ENCODE assay signal across 8 cellular contexts in genomic region chrX:21840199-21840557, GRCh38. TPM values are rescaled to one million over a fixed set of nuclear protein-coding genes. Genes with fewer than 3 reads are reported as not detected.
DNase-seq lines count a peak whose midpoint lies in the region; FAIRE-seq and TF ChIP-seq lines count a peak whose summit lies in the region.

No MANE protein-coding gene starts in this region.

- H3K79me2 ChIP-seq in parathyroid adenoma: no peaks in the 10 kb centered on the region

- POLR2A ChIA-PET in RWPE1 (lab: Yijun Ruan, JAX; ENCODE audit: low non-redundant PET): no interaction called here

- H3K9me3 ChIP-seq in parathyroid adenoma (ENCODE audit: control insufficient read depth, low read length): no peaks in the 10 kb centered on the region

- H2AFZ ChIP-seq in parathyroid adenoma: peak overlapping the region; percentile 85

- DNase-seq in ELF-1 (ENCODE audit: low read depth, low spot score) (peak; percentile 14), HFF-Myc (ENCODE audit: extremely low read depth, low read depth) (no peak), RWPE1 (ENCODE audit: low spot score) (no peak), epithelial cell of esophagus (ENCODE audit: low read depth) (peak; percentile 0), GM12891 (ENCODE audit: insufficient read length, low spot score) (no peak), NCI-H187 treated with DMSO at 0.1 percent for 48 hours (lab: John Stamatoyannopoulos, UW) (no peak), AG20443 (ENCODE audit: low spot score) (no peak)

- CTCF ChIA-PET in RWPE1 (lab: Yijun Ruan, JAX): no interaction called here

- no peak for FAIRE-seq in GM12891 (lab: Jason Lieb, UNC)

- no peaks in the 10 kb centered on the region for H3K27me3 ChIP-seq in parathyroid adenoma (ENCODE audit: control insufficient read depth, insufficient read depth, low read length)

- no peaks in the 10 kb centered on the region for H3K36me3 ChIP-seq in parathyroid adenoma (ENCODE audit: control insufficient read depth, insufficient read depth, low read length)

- no peaks in the 10 kb centered on the region for H3K4me1 ChIP-seq in parathyroid adenoma

- TF ChIP-seq POLR2A in GM12891 (IDR thresholded peaks at IDR 0.05; ENCODE audit: low read depth, low read length): no peak

- H3K9ac ChIP-seq in parathyroid adenoma: peak overlapping the region; percentile 78

- H3K27ac ChIP-seq in RWPE1: peak overlapping the region; percentile 67; the same call in 1 of the 2 replicates
- H3K27ac ChIP-seq in parathyroid adenoma: peak overlapping the region; percentile 64

- H3K4me3 ChIP-seq in HFF-Myc (replicated peaks; ENCODE audit: low read depth, low read length): peak overlapping the region; percentile 70
- H3K4me3 ChIP-seq in epithelial cell of esophagus (ENCODE audit: low read length): peak overlapping the region; percentile 69
- peak overlapping the region; percentile 74 for H3K4me3 ChIP-seq in parathyroid adenoma (ENCODE audit: low read depth, low read length)

- H3K4me2 ChIP-seq in parathyroid adenoma (ENCODE audit: low read length): peak overlapping the region; percentile 81

- TF ChIP-seq CTCF in HFF-Myc (IDR thresholded peaks at IDR 0.05; ENCODE audit: low read depth, low read length, missing control alignments): no peak
- no peak for TF ChIP-seq CTCF in RWPE1 (conservative IDR thresholded peaks at IDR 0.05; ENCODE audit: low read depth)
- TF ChIP-seq CTCF in epithelial cell of esophagus (IDR thresholded peaks at IDR 0.05; ENCODE audit: insufficient read depth, low read depth, low read length, missing control alignments): no peak
- no peak for TF ChIP-seq CTCF in parathyroid adenoma (IDR thresholded peaks at IDR 0.05)

TF ChIP-seq in GM12891, 5 proteins besides CTCF, POLR2A, EP300 and RAD21:
- TF ChIP-seq POLR2AphosphoS5 (IDR thresholded peaks at IDR 0.05; ENCODE audit: low read depth, low read length) (no peak), POU2F2 (IDR thresholded peaks at IDR 0.05; ENCODE audit: low read depth, low read length) (no peak), PAX5 (IDR thresholded peaks at IDR 0.05; ENCODE audit: insufficient read depth, low read length, severe bottlenecking) (no peak), TAF1 (IDR thresholded peaks at IDR 0.05; ENCODE audit: low read depth, low read length) (no peak), SPI1 (IDR thresholded peaks at IDR 0.05; ENCODE audit: low read depth, low read length) (no peak)

RNA-seq across cellular contexts. Expression of gene MBTPS2, which starts 0.8 kb away (rescaled TPM):
- 3.6 TPM for polyA plus RNA-seq in GM12891 (2012; ENCODE audit: low read depth, missing spikeins)

RNA-seq across cellular contexts. Expression of gene YY2, which starts 15.6 kb away (rescaled TPM):
- polyA plus RNA-seq in GM12891 (2012; ENCODE audit: low read depth, missing spikeins): 0.82 TPM

Comparison
In these comparisons a context has a peak if more than half of its experiments do, and no peak if none do; other contexts are left out.
1. DNase-seq: peak in ELF-1 (single experiment) and epithelial cell of esophagus (single experiment); none in HFF-Myc (single experiment), RWPE1 (single experiment), GM12891 (single experiment), NCI-H187 treated with DMSO at 0.1 percent for 48 hours (single experiment) and AG20443 (single experiment).
2. Peak in every context shown above with its lines, with median percentiles within 50 percentile points of each other: H3K4me3 ChIP-seq.